In the genomic region with DNA sequence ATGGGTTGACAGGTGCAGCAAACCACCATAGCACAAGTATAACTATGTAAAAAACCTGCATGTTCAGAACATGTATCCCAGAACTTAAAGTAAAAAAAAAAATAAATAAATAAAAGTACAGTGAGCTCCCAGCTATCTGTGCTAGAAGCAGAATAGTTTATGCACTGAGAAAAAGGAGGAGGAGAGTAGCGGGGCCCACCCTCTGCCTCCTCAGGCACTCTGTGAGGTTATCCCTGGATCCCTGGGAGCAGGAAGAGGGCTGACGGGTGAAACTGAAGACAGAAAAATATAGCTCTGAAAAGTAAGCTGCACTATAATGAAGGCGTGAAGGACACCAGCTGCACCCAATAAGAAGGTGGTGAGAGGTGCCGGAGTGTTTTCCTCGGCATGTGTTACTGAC, we compare ENCODE assay signal across 25 cellular contexts.
"Had no signal": no experiment of that assay in that cellular context is flagged by ENCODE, and none has a peak within 500 bp of the region (broad histone marks: within the 10 kb centered on the region; RNA-seq: fewer than 3 reads in every experiment).

No MANE protein-coding gene starts in this region.

- H3K27me3 ChIP-seq: ascending aorta, breast epithelium, cardiac muscle cell, colonic mucosa, esophagus squamous epithelium had no signal

- H3K4me1 ChIP-seq: ascending aorta, breast epithelium, colonic mucosa had no signal

- ATAC-seq: activated CD4-positive, alpha-beta T cell treated with anti-CD3 and anti-CD28 coated beads for 36 hours; activated CD8-positive, alpha-beta memory T cell treated with anti-CD3 and anti-CD28 coated beads, Interleukin-2, amount 10 ng/mL, durations not matched to agents 7 days and 5 days; activated CD8-positive, alpha-beta T cell treated with anti-CD3 and anti-CD28 coated beads, Interleukin-2, amount 10 ng/mL, durations not matched to agents 7 days and 5 days; activated naive CD8-positive, alpha-beta T cell treated with anti-CD3 and anti-CD28 coated beads, Interleukin-2, amount 50 U/mL, for 24 hours had no signal

- DNase-seq: activated CD4-positive, alpha-beta memory T cell treated with anti-CD3 and anti-CD28 coated beads for 36 hours; activated CD4-positive, alpha-beta T cell treated with anti-CD3 and anti-CD28 coated beads for 36 hours; activated CD4-positive, alpha-beta T cell treated with anti-CD3 and anti-CD28 coated beads, Interleukin-2, amount 10 ng/mL, durations not matched to agents 24 days and 14 days; activated CD4-positive, CD25-positive, alpha-beta regulatory T cell; activated CD4-positive, CD25-positive, alpha-beta regulatory T cell treated with anti-CD3 and anti-CD28 coated beads, Interleukin-2, amount 50 U/mL, for 72 hours; activated CD8-positive, alpha-beta memory T cell treated with anti-CD3 and anti-CD28 coated beads, Interleukin-2, amount 10 ng/mL, durations not matched to agents 7 days and 5 days; activated CD8-positive, alpha-beta memory T cell treated with anti-CD3 and anti-CD28 coated beads, Interleukin-2, amount 50 U/mL, for 4 hours; activated CD8-positive, alpha-beta T cell treated with anti-CD3 and anti-CD28 coated beads, Interleukin-2, amount 10 ng/mL, durations not matched to agents 7 days and 5 days; activated effector memory CD4-positive, alpha-beta T cell treated with anti-CD3 and anti-CD28 coated beads, Interleukin-2, amount 50 U/mL, for 16 hours; activated naive CD4-positive, alpha-beta T cell treated with anti-CD3 and anti-CD28 coated beads for 36 hours; activated naive CD8-positive, alpha-beta T cell treated with anti-CD3 and anti-CD28 coated beads for 36 hours; activated naive CD8-positive, alpha-beta T cell treated with anti-CD3 and anti-CD28 coated beads, Interleukin-2, amount 50 U/mL, for 24 hours; activated T-cell treated with anti-CD3 and anti-CD28 coated beads, Interleukin-2, amount 50 U/mL, for 1 hour; activated T-cell treated with anti-CD3 and anti-CD28 coated beads, Interleukin-2, amount 50 U/mL, for 48 hours; central memory CD4-positive, alpha-beta T cell; cerebellar nuclear complex; colonic mucosa; effector CD8-positive, alpha-beta T cell; esophagus squamous epithelium; foreskin melanocyte; T-helper 2 cell had no signal

- H3K9me3 ChIP-seq: ascending aorta, breast epithelium, colonic mucosa, esophagus squamous epithelium had no signal

- H3K4me3 ChIP-seq: ascending aorta, breast epithelium, cardiac muscle cell, colonic mucosa, esophagus squamous epithelium had no signal

- H3K27ac ChIP-seq: ascending aorta, breast epithelium, cardiac muscle cell, colonic mucosa, epithelial cell of prostate, esophagus squamous epithelium had no signal

- H3K36me3 ChIP-seq: ascending aorta, breast epithelium, colonic mucosa had no signal
